Comparison of ENCODE assay signal across 12 cellular contexts in genomic region chr9:33498387-33498786, GRCh38. TPM values are rescaled to one million over a fixed set of nuclear protein-coding genes. Genes with fewer than 3 reads are reported as not detected.
DNase-seq lines count a peak whose midpoint lies in the region; ATAC-seq and TF ChIP-seq lines count a peak whose summit lies in the region.
"Had no signal": no experiment of that assay in that cellular context is flagged by ENCODE, and none has a peak within 500 bp of the region (broad histone marks: within the 10 kb centered on the region; RNA-seq: fewer than 3 reads in every experiment).

No MANE protein-coding gene starts in this region.

- no peaks in the 10 kb centered on the region for H3K4me1 Mint-ChIP-seq in glutamatergic neuron (ENCODE audit: low read depth, unreplicated experiment)
- H3K4me1 Mint-ChIP-seq: GM23338, memory B cell had no signal

- no peak overlapping the region for H3K4me3 Mint-ChIP-seq in glutamatergic neuron (ENCODE audit: unreplicated experiment)
- H3K4me3 Mint-ChIP-seq: activated T-cell treated with anti-CD3 and anti-CD28 coated beads, Interleukin-2, amount 50 U/mL, for 24 hours; GM23338; memory B cell had no signal

- DNase-seq in AG20443 (ENCODE audit: low spot score) (peak; percentile 7), RKO (ENCODE audit: low spot score) (peak; percentile 46), glutamatergic neuron (no peak), substantia nigra (lab: John Stamatoyannopoulos, UW) (no peak)
- DNase-seq: activated T-cell treated with anti-CD3 and anti-CD28 coated beads, Interleukin-2, amount 50 U/mL, for 24 hours; testis had no signal

- no peaks in the 10 kb centered on the region for H3K9me3 Mint-ChIP-seq in glutamatergic neuron (ENCODE audit: unreplicated experiment)
- H3K9me3 Mint-ChIP-seq: activated T-cell treated with anti-CD3 and anti-CD28 coated beads, Interleukin-2, amount 50 U/mL, for 24 hours; GM23338; memory B cell had no signal

- H3K27me3 Mint-ChIP-seq in glutamatergic neuron (ENCODE audit: unreplicated experiment): no peaks in the 10 kb centered on the region
- H3K27me3 Mint-ChIP-seq: activated T-cell treated with anti-CD3 and anti-CD28 coated beads, Interleukin-2, amount 50 U/mL, for 24 hours had no signal

- no peak overlapping the region for H3K27ac ChIP-seq in substantia nigra (ENCODE audit: low read depth, low read length, poor library complexity, severe bottlenecking)
- H3K27ac ChIP-seq: testis had no signal

- TF ChIP-seq CTCF in GM12873 (IDR thresholded peaks at IDR 0.05; ENCODE audit: insufficient read depth, low read depth, low read length, missing control alignments): peak; percentile 15
- peak; percentile 25 for TF ChIP-seq CTCF in glutamatergic neuron (IDR thresholded peaks at IDR 0.05; ENCODE audit: partially characterized antibody, unreplicated experiment)

- no peak overlapping the region for H3K27ac Mint-ChIP-seq in glutamatergic neuron (ENCODE audit: unreplicated experiment)
- H3K27ac Mint-ChIP-seq: activated T-cell treated with anti-CD3 and anti-CD28 coated beads, Interleukin-2, amount 50 U/mL, for 24 hours; GM23338; memory B cell had no signal

- ATAC-seq in esophagus mucosa: no peak
- ATAC-seq in GM21529 (IDR thresholded peaks at IDR 0.05; ENCODE audit: unreplicated experiment): no peak
- no peak for ATAC-seq in HG02642 (IDR thresholded peaks at IDR 0.05; ENCODE audit: poor library complexity, unreplicated experiment)
- ATAC-seq: GM23338 had no signal

- no peaks in the 10 kb centered on the region for H3K36me3 Mint-ChIP-seq in glutamatergic neuron (ENCODE audit: unreplicated experiment)
- H3K36me3 Mint-ChIP-seq: memory B cell had no signal

RNA-seq across cellular contexts. Expression of gene NOL6, which starts 24.7 kb away (rescaled TPM):
- total RNA-seq in glutamatergic neuron (ENCODE audit: unreplicated experiment) (25.6 TPM), esophagus mucosa (37.9 TPM)

RNA-seq across cellular contexts. Expression of gene ANKRD18B, which starts 25.7 kb away (rescaled TPM):
- 5.0 TPM for total RNA-seq in glutamatergic neuron (ENCODE audit: unreplicated experiment)
- total RNA-seq in esophagus mucosa: 10.0 TPM

RNA-seq across cellular contexts. Expression of gene AQP3, which starts 51.0 kb away (rescaled TPM):
- total RNA-seq in glutamatergic neuron (ENCODE audit: unreplicated experiment): 2.9 TPM
- 1,467 TPM for total RNA-seq in esophagus mucosa

Comparison
In these comparisons a context has a peak if more than half of its experiments do, and no peak if none do; other contexts are left out.
1. DNase-seq: peak in AG20443 (single experiment) and RKO (single experiment); none in glutamatergic neuron (single experiment) and substantia nigra (0 of 49).
2. RNA of gene AQP3, which starts 51.0 kb away (total RNA-seq): 1,467 TPM in esophagus mucosa (single experiment); 2.9 TPM in glutamatergic neuron (single experiment); every median in the first group is over 100 times any median in the second.